In the genomic region with DNA sequence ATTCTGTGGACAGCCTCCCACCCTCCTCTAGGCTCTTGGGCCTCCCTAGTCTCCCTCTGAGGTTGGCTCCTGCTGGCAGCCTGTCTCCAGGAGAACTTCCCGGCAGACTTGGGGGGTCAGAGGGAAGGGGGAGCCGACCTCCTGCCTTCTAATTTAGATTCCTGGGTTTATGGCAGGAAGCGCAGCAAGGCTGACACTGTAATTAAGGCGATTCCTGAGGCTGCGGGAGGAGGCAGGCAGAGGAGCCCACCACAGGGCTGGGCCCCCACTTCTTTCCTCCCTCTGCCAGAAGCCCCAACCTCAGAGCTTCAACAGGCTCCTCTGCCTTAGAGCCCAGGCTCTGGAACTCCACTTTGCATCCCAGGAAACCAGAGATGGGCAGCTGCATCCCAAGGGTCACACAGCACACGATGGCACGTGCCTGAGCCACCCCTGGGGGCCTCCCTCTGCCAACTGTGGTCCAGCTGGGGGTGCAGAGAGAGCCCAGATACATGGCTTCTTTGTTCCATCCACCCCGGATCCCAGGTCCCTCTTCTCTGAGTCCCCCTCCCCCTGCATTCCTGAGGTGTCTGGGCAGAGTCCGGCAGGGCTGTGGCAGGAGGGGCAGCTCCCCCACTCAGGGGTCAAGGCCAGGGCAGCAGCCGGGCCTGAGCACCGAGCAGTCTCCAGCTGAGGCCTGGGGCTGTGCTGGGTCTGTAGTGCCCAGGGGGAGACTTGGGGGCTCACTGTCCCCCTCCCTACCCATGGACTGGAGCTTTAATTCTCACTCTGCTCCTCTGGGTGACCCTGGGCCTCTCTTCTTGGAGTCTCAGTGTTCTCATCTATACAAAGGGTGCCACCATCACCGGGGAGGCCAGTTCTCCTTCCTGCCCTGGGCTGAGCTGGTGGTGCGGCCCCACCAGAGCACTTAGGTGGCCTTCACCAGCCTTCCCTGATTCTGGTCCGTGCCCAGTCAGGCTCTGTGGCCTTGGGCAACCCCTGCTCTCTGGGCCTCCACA, we compare ENCODE assay signal across 1 cellular context.
A peak's percentile ranks its signal among the peaks of the same experiment; 100 is the strongest.
TF ChIP-seq lines count a peak whose summit lies in the region.

No MANE protein-coding gene starts in this region.

TF ChIP-seq in HepG2, 621 proteins besides CTCF, POLR2A, EP300 and RAD21 (continued from another document and continues in another):
- TF ChIP-seq, protein P1, sequence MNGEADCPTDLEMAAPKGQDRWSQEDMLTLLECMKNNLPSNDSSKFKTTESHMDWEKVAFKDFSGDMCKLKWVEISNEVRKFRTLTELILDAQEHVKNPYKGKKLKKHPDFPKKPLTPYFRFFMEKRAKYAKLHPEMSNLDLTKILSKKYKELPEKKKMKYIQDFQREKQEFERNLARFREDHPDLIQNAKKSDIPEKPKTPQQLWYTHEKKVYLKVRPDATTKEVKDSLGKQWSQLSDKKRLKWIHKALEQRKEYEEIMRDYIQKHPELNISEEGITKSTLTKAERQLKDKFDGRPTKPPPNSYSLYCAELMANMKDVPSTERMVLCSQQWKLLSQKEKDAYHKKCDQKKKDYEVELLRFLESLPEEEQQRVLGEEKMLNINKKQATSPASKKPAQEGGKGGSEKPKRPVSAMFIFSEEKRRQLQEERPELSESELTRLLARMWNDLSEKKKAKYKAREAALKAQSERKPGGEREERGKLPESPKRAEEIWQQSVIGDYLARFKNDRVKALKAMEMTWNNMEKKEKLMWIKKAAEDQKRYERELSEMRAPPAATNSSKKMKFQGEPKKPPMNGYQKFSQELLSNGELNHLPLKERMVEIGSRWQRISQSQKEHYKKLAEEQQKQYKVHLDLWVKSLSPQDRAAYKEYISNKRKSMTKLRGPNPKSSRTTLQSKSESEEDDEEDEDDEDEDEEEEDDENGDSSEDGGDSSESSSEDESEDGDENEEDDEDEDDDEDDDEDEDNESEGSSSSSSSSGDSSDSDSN (CRISPR knock-in tag; IDR thresholded peaks at IDR 0.05), result peak; percentile 44; the same call in 1 of the 2 replicates
- peak; percentile 80 for TF ChIP-seq NR2F2 (IDR thresholded peaks at IDR 0.05; ENCODE audit: borderline replicate concordance, low read depth)
- peak; percentile 72; the same call in 1 of the 2 replicates for TF ChIP-seq TBX2 (CRISPR knock-in tag; IDR thresholded peaks at IDR 0.05; ENCODE audit: borderline replicate concordance)
- TF ChIP-seq MED1 (CRISPR knock-in tag; IDR thresholded peaks at IDR 0.05), result peak; percentile 70
- no peak for TF ChIP-seq FLYWCH1 (CRISPR knock-in tag; IDR thresholded peaks at IDR 0.05)
- peak; percentile 65 for TF ChIP-seq ZFX (CRISPR knock-in tag; IDR thresholded peaks at IDR 0.05; ENCODE audit: low read depth)
- no peak for TF ChIP-seq FOSL1 (CRISPR knock-in tag; IDR thresholded peaks at IDR 0.05; ENCODE audit: borderline replicate concordance)
- peak; percentile 50 for TF ChIP-seq FOXA3 (CRISPR knock-in tag; IDR thresholded peaks at IDR 0.05)
- TF ChIP-seq CBFB (CRISPR knock-in tag; IDR thresholded peaks at IDR 0.05), result peak; percentile 54; the same call in 1 of the 2 replicates
- TF ChIP-seq, protein P2, sequence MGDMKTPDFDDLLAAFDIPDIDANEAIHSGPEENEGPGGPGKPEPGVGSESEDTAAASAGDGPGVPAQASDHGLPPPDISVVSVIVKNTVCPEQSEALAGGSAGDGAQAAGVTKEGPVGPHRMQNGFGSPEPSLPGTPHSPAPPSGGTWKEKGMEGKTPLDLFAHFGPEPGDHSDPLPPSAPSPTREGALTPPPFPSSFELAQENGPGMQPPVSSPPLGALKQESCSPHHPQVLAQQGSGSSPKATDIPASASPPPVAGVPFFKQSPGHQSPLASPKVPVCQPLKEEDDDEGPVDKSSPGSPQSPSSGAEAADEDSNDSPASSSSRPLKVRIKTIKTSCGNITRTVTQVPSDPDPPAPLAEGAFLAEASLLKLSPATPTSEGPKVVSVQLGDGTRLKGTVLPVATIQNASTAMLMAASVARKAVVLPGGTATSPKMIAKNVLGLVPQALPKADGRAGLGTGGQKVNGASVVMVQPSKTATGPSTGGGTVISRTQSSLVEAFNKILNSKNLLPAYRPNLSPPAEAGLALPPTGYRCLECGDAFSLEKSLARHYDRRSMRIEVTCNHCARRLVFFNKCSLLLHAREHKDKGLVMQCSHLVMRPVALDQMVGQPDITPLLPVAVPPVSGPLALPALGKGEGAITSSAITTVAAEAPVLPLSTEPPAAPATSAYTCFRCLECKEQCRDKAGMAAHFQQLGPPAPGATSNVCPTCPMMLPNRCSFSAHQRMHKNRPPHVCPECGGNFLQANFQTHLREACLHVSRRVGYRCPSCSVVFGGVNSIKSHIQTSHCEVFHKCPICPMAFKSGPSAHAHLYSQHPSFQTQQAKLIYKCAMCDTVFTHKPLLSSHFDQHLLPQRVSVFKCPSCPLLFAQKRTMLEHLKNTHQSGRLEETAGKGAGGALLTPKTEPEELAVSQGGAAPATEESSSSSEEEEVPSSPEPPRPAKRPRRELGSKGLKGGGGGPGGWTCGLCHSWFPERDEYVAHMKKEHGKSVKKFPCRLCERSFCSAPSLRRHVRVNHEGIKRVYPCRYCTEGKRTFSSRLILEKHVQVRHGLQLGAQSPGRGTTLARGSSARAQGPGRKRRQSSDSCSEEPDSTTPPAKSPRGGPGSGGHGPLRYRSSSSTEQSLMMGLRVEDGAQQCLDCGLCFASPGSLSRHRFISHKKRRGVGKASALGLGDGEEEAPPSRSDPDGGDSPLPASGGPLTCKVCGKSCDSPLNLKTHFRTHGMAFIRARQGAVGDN (CRISPR knock-in tag; IDR thresholded peaks at IDR 0.05), result peak; percentile 85
- peak; percentile 92 for TF ChIP-seq NCOR1 (IDR thresholded peaks at IDR 0.05; ENCODE audit: borderline replicate concordance, low read length)
- TF ChIP-seq ZSCAN29 (CRISPR knock-in tag; conservative IDR thresholded peaks at IDR 0.05), result 0 out of 2 replicates have a peak, but pooled peaks have one; percentile 24
- TF ChIP-seq ZNF230 (CRISPR knock-in tag; IDR thresholded peaks at IDR 0.05), result 0 out of 2 replicates have a peak, but pooled peaks have one; percentile 27
- TF ChIP-seq SMYD3 (CRISPR knock-in tag; IDR thresholded peaks at IDR 0.05), result no peak
- 0 out of 2 replicates have a peak, but pooled peaks have one; percentile 29 for TF ChIP-seq ZNF746 (CRISPR knock-in tag; IDR thresholded peaks at IDR 0.05)
- peak; percentile 74 for TF ChIP-seq ETV5 (CRISPR knock-in tag; IDR thresholded peaks at IDR 0.05; ENCODE audit: borderline replicate concordance)
- TF ChIP-seq CBX5 (CRISPR knock-in tag; IDR thresholded peaks at IDR 0.05; ENCODE audit: borderline replicate concordance), result 0 out of 2 replicates have a peak, but pooled peaks have one; percentile 23
- no peak for TF ChIP-seq NRL (CRISPR knock-in tag; IDR thresholded peaks at IDR 0.05; ENCODE audit: borderline replicate concordance)
- no peak for TF ChIP-seq FOXC1 (CRISPR knock-in tag; IDR thresholded peaks at IDR 0.05; ENCODE audit: borderline replicate concordance)
- TF ChIP-seq SOX6 (IDR thresholded peaks at IDR 0.05), result no peak
- TF ChIP-seq SOX6 (CRISPR knock-in tag; IDR thresholded peaks at IDR 0.05), result peak; percentile 68
- TF ChIP-seq TARDBP (CRISPR knock-in tag; IDR thresholded peaks at IDR 0.05), result peak; percentile 86
- TF ChIP-seq ZNF30 (CRISPR knock-in tag; IDR thresholded peaks at IDR 0.05), result no peak
- TF ChIP-seq GTF3A (CRISPR knock-in tag; conservative IDR thresholded peaks at IDR 0.05), result no peak
- no peak for TF ChIP-seq ZNF260 (CRISPR knock-in tag; IDR thresholded peaks at IDR 0.05; ENCODE audit: borderline replicate concordance, low read depth)
- peak; percentile 81 for TF ChIP-seq XRCC5 (optimal IDR thresholded peaks at IDR 0.05; ENCODE audit: low read length)
- TF ChIP-seq, protein P3, sequence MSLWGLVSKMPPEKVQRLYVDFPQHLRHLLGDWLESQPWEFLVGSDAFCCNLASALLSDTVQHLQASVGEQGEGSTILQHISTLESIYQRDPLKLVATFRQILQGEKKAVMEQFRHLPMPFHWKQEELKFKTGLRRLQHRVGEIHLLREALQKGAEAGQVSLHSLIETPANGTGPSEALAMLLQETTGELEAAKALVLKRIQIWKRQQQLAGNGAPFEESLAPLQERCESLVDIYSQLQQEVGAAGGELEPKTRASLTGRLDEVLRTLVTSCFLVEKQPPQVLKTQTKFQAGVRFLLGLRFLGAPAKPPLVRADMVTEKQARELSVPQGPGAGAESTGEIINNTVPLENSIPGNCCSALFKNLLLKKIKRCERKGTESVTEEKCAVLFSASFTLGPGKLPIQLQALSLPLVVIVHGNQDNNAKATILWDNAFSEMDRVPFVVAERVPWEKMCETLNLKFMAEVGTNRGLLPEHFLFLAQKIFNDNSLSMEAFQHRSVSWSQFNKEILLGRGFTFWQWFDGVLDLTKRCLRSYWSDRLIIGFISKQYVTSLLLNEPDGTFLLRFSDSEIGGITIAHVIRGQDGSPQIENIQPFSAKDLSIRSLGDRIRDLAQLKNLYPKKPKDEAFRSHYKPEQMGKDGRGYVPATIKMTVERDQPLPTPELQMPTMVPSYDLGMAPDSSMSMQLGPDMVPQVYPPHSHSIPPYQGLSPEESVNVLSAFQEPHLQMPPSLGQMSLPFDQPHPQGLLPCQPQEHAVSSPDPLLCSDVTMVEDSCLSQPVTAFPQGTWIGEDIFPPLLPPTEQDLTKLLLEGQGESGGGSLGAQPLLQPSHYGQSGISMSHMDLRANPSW (CRISPR knock-in tag; IDR thresholded peaks at IDR 0.05; ENCODE audit: borderline replicate concordance), result no peak
- peak; percentile 96 for TF ChIP-seq BHLHE40 (IDR thresholded peaks at IDR 0.05; ENCODE audit: low read length)
- TF ChIP-seq GMEB1 (CRISPR knock-in tag; IDR thresholded peaks at IDR 0.05; ENCODE audit: borderline replicate concordance), result peak; percentile 43; the same call in 1 of the 2 replicates
- TF ChIP-seq, protein P4, sequence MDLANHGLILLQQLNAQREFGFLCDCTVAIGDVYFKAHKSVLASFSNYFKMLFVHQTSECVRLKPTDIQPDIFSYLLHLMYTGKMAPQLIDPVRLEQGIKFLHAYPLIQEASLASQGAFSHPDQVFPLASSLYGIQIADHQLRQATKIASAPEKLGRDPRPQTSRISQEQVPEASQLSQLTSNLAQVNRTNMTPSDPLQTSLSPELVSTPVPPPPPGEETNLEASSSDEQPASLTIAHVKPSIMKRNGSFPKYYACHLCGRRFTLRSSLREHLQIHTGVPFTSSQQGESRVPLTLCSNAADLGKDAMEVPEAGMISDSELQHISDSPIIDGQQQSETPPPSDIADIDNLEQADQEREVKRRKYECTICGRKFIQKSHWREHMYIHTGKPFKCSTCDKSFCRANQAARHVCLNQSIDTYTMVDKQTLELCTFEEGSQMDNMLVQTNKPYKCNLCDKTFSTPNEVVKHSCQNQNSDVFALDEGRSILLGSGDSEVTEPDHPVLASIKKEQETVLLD (CRISPR knock-in tag; IDR thresholded peaks at IDR 0.05; ENCODE audit: low read depth), result 0 out of 2 replicates have a peak, but pooled peaks have one; percentile 60
- TF ChIP-seq ZNF264 (CRISPR knock-in tag; IDR thresholded peaks at IDR 0.05), result no peak
- TF ChIP-seq GLMP (CRISPR knock-in tag; IDR thresholded peaks at IDR 0.05; ENCODE audit: borderline replicate concordance), result no peak
- no peak; the same call in 1 of the 2 replicates for TF ChIP-seq ZNF792 (CRISPR knock-in tag; IDR thresholded peaks at IDR 0.05)
- 0 out of 2 replicates have a peak, but pooled peaks have one; percentile 3 for TF ChIP-seq CEBPG (CRISPR knock-in tag; IDR thresholded peaks at IDR 0.05)
- peak; percentile 63 for TF ChIP-seq RBM39 (IDR thresholded peaks at IDR 0.05; ENCODE audit: low read depth, low read length, poor library complexity, severe bottlenecking)
- TF ChIP-seq MTA1 (CRISPR knock-in tag; IDR thresholded peaks at IDR 0.05; ENCODE audit: borderline replicate concordance), result peak; percentile 98
- TF ChIP-seq REXO4 (CRISPR knock-in tag; IDR thresholded peaks at IDR 0.05; ENCODE audit: borderline replicate concordance), result no peak
- no peak for TF ChIP-seq ZNF773 (CRISPR knock-in tag; IDR thresholded peaks at IDR 0.05; ENCODE audit: borderline replicate concordance)
- TF ChIP-seq, protein P5, sequence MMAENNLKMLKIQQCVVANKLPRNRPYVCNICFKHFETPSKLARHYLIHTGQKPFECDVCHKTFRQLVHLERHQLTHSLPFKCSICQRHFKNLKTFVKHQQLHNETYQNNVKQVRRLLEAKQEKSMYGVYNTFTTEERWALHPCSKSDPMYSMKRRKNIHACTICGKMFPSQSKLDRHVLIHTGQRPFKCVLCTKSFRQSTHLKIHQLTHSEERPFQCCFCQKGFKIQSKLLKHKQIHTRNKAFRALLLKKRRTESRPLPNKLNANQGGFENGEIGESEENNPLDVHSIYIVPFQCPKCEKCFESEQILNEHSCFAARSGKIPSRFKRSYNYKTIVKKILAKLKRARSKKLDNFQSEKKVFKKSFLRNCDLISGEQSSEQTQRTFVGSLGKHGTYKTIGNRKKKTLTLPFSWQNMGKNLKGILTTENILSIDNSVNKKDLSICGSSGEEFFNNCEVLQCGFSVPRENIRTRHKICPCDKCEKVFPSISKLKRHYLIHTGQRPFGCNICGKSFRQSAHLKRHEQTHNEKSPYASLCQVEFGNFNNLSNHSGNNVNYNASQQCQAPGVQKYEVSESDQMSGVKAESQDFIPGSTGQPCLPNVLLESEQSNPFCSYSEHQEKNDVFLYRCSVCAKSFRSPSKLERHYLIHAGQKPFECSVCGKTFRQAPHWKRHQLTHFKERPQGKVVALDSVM (CRISPR knock-in tag; IDR thresholded peaks at IDR 0.05), result no peak; the same call in 1 of the 2 replicates
- peak; percentile 94 to 96 for TF ChIP-seq NR2F1 (CRISPR knock-in tag; IDR thresholded peaks at IDR 0.05)
- TF ChIP-seq TFAP4 (IDR thresholded peaks at IDR 0.05; ENCODE audit: borderline replicate concordance, low read depth), result peak; percentile 84; the same call in 1 of the 2 replicates
- TF ChIP-seq ZFY (CRISPR knock-in tag; IDR thresholded peaks at IDR 0.05), result peak; percentile 51; the same call in 1 of the 2 replicates
- no peak for TF ChIP-seq HOXA7 (CRISPR knock-in tag; IDR thresholded peaks at IDR 0.05)
- no peak for TF ChIP-seq ATF1 (CRISPR knock-in tag; IDR thresholded peaks at IDR 0.05)
